Comparison of ENCODE assay signal across 22 cellular contexts in the genomic region with DNA sequence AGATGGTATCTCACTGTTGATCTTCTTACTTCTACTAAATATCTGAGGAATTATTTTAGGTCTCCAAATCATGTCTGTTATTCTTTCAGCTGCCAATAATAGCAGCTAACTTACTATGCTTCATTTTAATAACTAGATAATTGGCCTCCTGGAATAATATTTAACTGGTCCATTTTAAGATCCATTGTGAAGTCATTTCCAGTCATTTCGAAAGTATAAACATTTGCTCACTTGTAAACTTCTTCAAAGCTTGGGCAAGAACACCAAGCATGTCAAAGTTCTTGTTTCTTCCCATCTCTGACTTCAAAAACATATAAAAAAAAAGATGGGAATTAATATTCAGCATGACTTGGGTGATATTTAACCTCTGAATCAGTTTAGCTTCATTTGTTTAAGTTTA.
DNase-seq lines count a peak whose midpoint lies in the region; ATAC-seq lines count a peak whose summit lies in the region.
"Had no signal": no experiment of that assay in that cellular context is flagged by ENCODE, and none has a peak within 500 bp of the region (broad histone marks: within the 10 kb centered on the region; RNA-seq: fewer than 3 reads in every experiment).

No MANE protein-coding gene starts in this region.

- H3K4me2 ChIP-seq in Karpas-422 (ENCODE audit: low read depth, low read length, poor library complexity, severe bottlenecking) = no peak overlapping the region
- H3K4me2 ChIP-seq: A549; BLaER1 treated with 17β-estradiol and CSF1 and Interleukin-3, amounts not matched to agents 10 nM and 100 nM; GM23338 had no signal

- no peak overlapping the region for H2AFZ ChIP-seq in Karpas-422 (ENCODE audit: low read length)
- H2AFZ ChIP-seq: GM23338 had no signal

- DNase-seq in NK-92 (lab: John Stamatoyannopoulos, UW; ENCODE audit: unreplicated experiment) (no peak), NCI-H146 (lab: John Stamatoyannopoulos, UW) (no peak), Karpas-422 (no peak), GOT3 (lab: John Stamatoyannopoulos, UW) (no peak)
- DNase-seq: 8988T; ACHN; AML-193; BE2C; CD4-positive, alpha-beta T cell; CD8-positive, alpha-beta memory T cell; DMS 273 treated with DMSO at 0.1 percent for 48 hours; DMS79; EL; GDM1; H7; HCEC 1CT had no signal

- H3K27ac ChIP-seq in Karpas-422 (ENCODE audit: low read length) = no peak overlapping the region
- H3K27ac ChIP-seq: A549; BLaER1 treated with 17β-estradiol and CSF1 and Interleukin-3, amounts not matched to agents 10 nM and 100 nM had no signal

- no peaks in the 10 kb centered on the region for H3K4me1 ChIP-seq in Karpas-422 (ENCODE audit: low read length)
- H3K4me1 ChIP-seq: A549; BE2C; BLaER1 treated with 17β-estradiol and CSF1 and Interleukin-3, amounts not matched to agents 10 nM and 100 nM had no signal

- H3K9me2 ChIP-seq in Karpas-422 (replicated peaks; ENCODE audit: insufficient read depth, low read length) = no peaks in the 10 kb centered on the region

- ATAC-seq in GM18511 (IDR thresholded peaks at IDR 0.05; ENCODE audit: unreplicated experiment) (peak; percentile 56), GM21529 (IDR thresholded peaks at IDR 0.05; ENCODE audit: unreplicated experiment) (peak; percentile 47), HG03175 (IDR thresholded peaks at IDR 0.05; ENCODE audit: unreplicated experiment) (peak; percentile 52)
- ATAC-seq: A549, GM23338 had no signal

- H3K4me3 ChIP-seq in Karpas-422 (ENCODE audit: low read length) = no peak overlapping the region
- H3K4me3 ChIP-seq: A549; BLaER1 treated with 17β-estradiol and CSF1 and Interleukin-3, amounts not matched to agents 10 nM and 100 nM; GM23338 had no signal

- no peaks in the 10 kb centered on the region for H3K79me2 ChIP-seq in Karpas-422 (ENCODE audit: low read length)

- no peaks in the 10 kb centered on the region for H4K20me1 ChIP-seq in Karpas-422 (ENCODE audit: insufficient read depth, low read depth, low read length)
- H4K20me1 ChIP-seq: BLaER1 treated with 17β-estradiol and CSF1 and Interleukin-3, amounts not matched to agents 10 nM and 100 nM had no signal

- H3K9me3 ChIP-seq in Karpas-422 (ENCODE audit: low read length) = no peaks in the 10 kb centered on the region
- H3K9me3 ChIP-seq: A549; BE2C; BLaER1 treated with 17β-estradiol and CSF1 and Interleukin-3, amounts not matched to agents 10 nM and 100 nM had no signal

- no peak overlapping the region for H3K9ac ChIP-seq in Karpas-422 (ENCODE audit: low read length)
- H3K9ac ChIP-seq: BLaER1 treated with 17β-estradiol and CSF1 and Interleukin-3, amounts not matched to agents 10 nM and 100 nM had no signal

- no peaks in the 10 kb centered on the region for H3K27me3 ChIP-seq in Karpas-422 (ENCODE audit: low read length)
- H3K27me3 ChIP-seq: BE2C; BLaER1 treated with 17β-estradiol and CSF1 and Interleukin-3, amounts not matched to agents 10 nM and 100 nM had no signal

- no peaks in the 10 kb centered on the region for H3K36me3 ChIP-seq in Karpas-422 (ENCODE audit: insufficient read depth, low read length)
- H3K36me3 ChIP-seq: BE2C; BLaER1 treated with 17β-estradiol and CSF1 and Interleukin-3, amounts not matched to agents 10 nM and 100 nM had no signal
